Comparison of ENCODE assay signal across 8 cellular contexts in genomic region chr6:116680880-116681672, GRCh38. TPM values are rescaled to one million over a fixed set of nuclear protein-coding genes. Genes with fewer than 3 reads are reported as not detected.
A peak's percentile ranks its signal among the peaks of the same experiment; 100 is the strongest.
DNase-seq lines count a peak whose midpoint lies in the region; TF ChIP-seq lines count a peak whose summit lies in the region.

KPNA5 (plus strand) TSS chr6:116681211; CDS start chr6:116681335, 124 bp downstream.

- peaks cover 13% of the 10 kb centered on the region for H3K4me1 Mint-ChIP-seq in neural progenitor cell

- peak within 1 kb of the TSS; percentile 86 for H3K4me3 ChIP-seq in HAP-1
- H3K4me3 ChIP-seq in MG63 = peak within 1 kb of the TSS; percentile 87
- peak within 1 kb of the TSS; percentile 76 for H3K4me3 ChIP-seq in fibroblast of villous mesenchyme (ENCODE audit: low read depth, low read length)
- H3K4me3 ChIP-seq in neural progenitor cell = peak within 1 kb of the TSS; percentile 93
- H3K4me3 ChIP-seq in stomach smooth muscle (ENCODE audit: low read length in 2 of 2) = peak within 1 kb of the TSS; percentile 94 to 97

- H3K36me3 ChIP-seq in HAP-1 (replicated peaks) (peaks cover 10% of the 10 kb centered on the region), MG63 (no peaks in the 10 kb centered on the region; the same call in 1 of the 2 replicates), neural progenitor cell (no peaks in the 10 kb centered on the region), stomach smooth muscle (ENCODE audit: control insufficient read depth in 2 of 2, insufficient read depth in 2 of 2, low read length in 2 of 2) (no peaks in the 10 kb centered on the region)

- peaks cover 45% of the 10 kb centered on the region for H3K79me2 ChIP-seq in neural progenitor cell (ENCODE audit: low read depth)

- H3K4me1 ChIP-seq in HAP-1 = peaks cover 9% of the 10 kb centered on the region; the same call in 1 of the 2 replicates
- H3K4me1 ChIP-seq in neural progenitor cell = peaks cover 10% of the 10 kb centered on the region
- peaks cover 4% of the 10 kb centered on the region for H3K4me1 ChIP-seq in stomach smooth muscle (ENCODE audit: control insufficient read depth, insufficient read depth, low read length)

- peak within 1 kb of the TSS; percentile 98 for H3K27ac Mint-ChIP-seq in neural progenitor cell

- H4K20me1 ChIP-seq in neural progenitor cell (ENCODE audit: low read depth) = peaks cover 9% of the 10 kb centered on the region

- DNase-seq in G401 (ENCODE audit: low spot score) (peak; percentile 95), HAP-1 (ENCODE audit: low spot score in 2 of 2) (peak; percentile 89 to 96), MG63 (peak; percentile 92), SHP77 (lab: John Stamatoyannopoulos, UW) (peak; percentile 92 to 94), activated gamma-delta T cell (lab: John Stamatoyannopoulos, UW) (peak; percentile 85), fibroblast of villous mesenchyme (ENCODE audit: low read depth) (peak; percentile 91), neural progenitor cell (ENCODE audit: low spot score) (peak; percentile 97)

- TF ChIP-seq CTCF in fibroblast of villous mesenchyme (IDR thresholded peaks at IDR 0.05; ENCODE audit: insufficient read depth, low read depth, low read length) (no peak), neural progenitor cell (IDR thresholded peaks at IDR 0.05) (no peak)

- peaks cover 20% of the 10 kb centered on the region for H3F3A ChIP-seq in neural progenitor cell (ENCODE audit: low read depth)

- peaks cover 2% of the 10 kb centered on the region for H3K27me3 Mint-ChIP-seq in neural progenitor cell (ENCODE audit: insufficient read depth, low read depth)

- no peaks in the 10 kb centered on the region for H3K9me3 Mint-ChIP-seq in neural progenitor cell

- in situ Hi-C loops in G401 (cut with HindIII; ENCODE audit: low sequenced_read_pairs) (no loop called here), HAP-1 (cut with MboI; ENCODE audit: low sequenced_read_pairs) (no loop called here)

- H3K27ac ChIP-seq in neural progenitor cell (peak within 1 kb of the TSS; percentile 96), stomach smooth muscle (ENCODE audit: low read length) (peak within 1 kb of the TSS; percentile 83)

- peak within 1 kb of the TSS; percentile 87 for H2AFZ ChIP-seq in neural progenitor cell (replicated peaks)

- H3K27me3 ChIP-seq in HAP-1 (ENCODE audit: low read depth) (no peaks in the 10 kb centered on the region), MG63 (no peaks in the 10 kb centered on the region), neural progenitor cell (no peaks in the 10 kb centered on the region), stomach smooth muscle (ENCODE audit: control insufficient read depth in 1 of 2, insufficient read depth in 2 of 2, low read length in 2 of 2) (no peaks in the 10 kb centered on the region)

- H3K9me3 ChIP-seq in HAP-1 (no peaks in the 10 kb centered on the region), MG63 (no peaks in the 10 kb centered on the region), neural progenitor cell (ENCODE audit: low read depth) (no peaks in the 10 kb centered on the region), stomach smooth muscle (ENCODE audit: control insufficient read depth in 2 of 2, low read length in 2 of 2) (no peaks in the 10 kb centered on the region)

- H3K4me3 Mint-ChIP-seq in neural progenitor cell = peak within 1 kb of the TSS; percentile 98

- peak within 1 kb of the TSS; percentile 93 for H3K4me2 ChIP-seq in neural progenitor cell

- H3K9ac ChIP-seq in neural progenitor cell (peak within 1 kb of the TSS; percentile 51), stomach smooth muscle (ENCODE audit: low read length in 2 of 2) (peak within 1 kb of the TSS; percentile 91 to 92)

- H3K36me3 Mint-ChIP-seq in neural progenitor cell = peaks cover 14% of the 10 kb centered on the region

RNA-seq across cellular contexts. Expression of gene KPNA5, which starts in this region (rescaled TPM):
- total RNA-seq in G401 (2014; rRNA removed; shearing (Covaris generic)) = 15.4 and 20.5 TPM in 2 replicates
- 2.8 and 9.5 TPM in 2 replicates for total RNA-seq in MG63 (2014; rRNA removed; shearing (Covaris generic); ENCODE audit: low replicate concordance)
- total RNA-seq in fibroblast of villous mesenchyme (6.1 and 7.8 TPM in 2 replicates), neural progenitor cell (ENCODE audit: low replicate concordance) (26.0 and 39.9 TPM in 2 replicates)

Comparison
In these comparisons a context has a peak if more than half of its experiments do, and no peak if none do; other contexts are left out.
1. Peak in every context shown above with its lines: DNase-seq, H3K4me3 ChIP-seq and H3K27ac ChIP-seq.